ENCODE assay signal across 8 cellular contexts in the genomic region with DNA sequence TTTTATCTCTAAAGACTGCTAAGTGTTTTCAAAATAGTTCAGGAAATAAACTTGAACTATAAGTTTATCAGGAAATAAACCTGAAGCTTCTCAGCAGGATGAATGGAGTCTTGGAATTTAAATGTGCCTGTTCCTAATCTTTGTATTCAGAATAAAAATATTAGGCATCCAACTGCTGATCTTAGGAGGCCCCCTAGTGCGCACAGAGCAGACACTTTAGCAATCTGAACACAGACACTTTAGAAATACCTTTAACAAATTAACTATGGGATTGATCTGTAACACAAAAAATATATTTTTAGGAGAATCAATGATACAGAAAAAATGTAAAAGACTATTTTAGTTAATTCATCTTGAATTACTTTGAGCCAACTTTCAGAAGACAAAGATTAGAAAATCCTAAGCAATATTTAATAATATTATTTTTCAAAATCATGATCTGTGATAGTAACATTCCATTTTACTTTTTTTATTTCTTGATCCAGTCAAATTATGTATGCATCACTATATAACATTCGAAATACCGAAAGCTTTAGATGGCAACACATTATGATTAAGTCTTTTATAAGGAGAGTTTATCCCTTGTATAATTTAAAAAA.
DNase-seq lines count a peak whose midpoint lies in the region; ATAC-seq and TF ChIP-seq lines count a peak whose summit lies in the region.

No MANE protein-coding gene starts in this region.

- peak; percentile 80 for TF ChIP-seq CTCF in brain microvascular endothelial cell (IDR thresholded peaks at IDR 0.05; ENCODE audit: low read depth, low read length, missing control alignments)
- peak; percentile 58 for TF ChIP-seq CTCF in kidney epithelial cell (IDR thresholded peaks at IDR 0.05; ENCODE audit: insufficient read depth, low read length, poor library complexity, severe bottlenecking)

- H3K27me3 ChIP-seq in brain microvascular endothelial cell (replicated peaks) (no peaks in the 10 kb centered on the region), kidney epithelial cell (ENCODE audit: control insufficient read depth, insufficient read depth, low read length) (no peaks in the 10 kb centered on the region)

- in situ Hi-C loops in Caki2 (cut with HindIII; ENCODE audit: low pct_unique_long_range_greater_than_20kb, low sequenced_read_pairs) = no loop called here
- in situ Hi-C loops in brain microvascular endothelial cell (cut with HindIII; ENCODE audit: low pct_ligation_motif_present, low sequenced_read_pairs) = no loop called here

- peak; percentile 6 for DNase-seq in Caki2 (ENCODE audit: low read depth)
- DNase-seq in HS-5 (ENCODE audit: low read depth) = peak; percentile 19
- DNase-seq in RPMI8226 = peak; percentile 3
- DNase-seq in brain microvascular endothelial cell = peak; percentile 49
- no peak for DNase-seq in kidney epithelial cell (ENCODE audit: low read depth)
- peak; percentile 51 for DNase-seq in stromal cell of bone marrow (ENCODE audit: low read depth)

- H3K4me3 ChIP-seq in brain microvascular endothelial cell (ENCODE audit: low read depth, low read length) (no peak overlapping the region), kidney epithelial cell (ENCODE audit: low read depth, low read length) (no peak overlapping the region)

- ATAC-seq in GM21528 (IDR thresholded peaks at IDR 0.05; ENCODE audit: low FRiP score, unreplicated experiment) = no peak
- no peak for ATAC-seq in HG03354 (IDR thresholded peaks at IDR 0.05; ENCODE audit: poor library complexity, severe bottlenecking, unreplicated experiment)

- no peak overlapping the region for H3K27ac ChIP-seq in brain microvascular endothelial cell

- H3K36me3 ChIP-seq in brain microvascular endothelial cell (replicated peaks) (no peaks in the 10 kb centered on the region), kidney epithelial cell (ENCODE audit: control insufficient read depth, insufficient read depth, low read length) (no peaks in the 10 kb centered on the region)
